In genomic region chr1:229410692-229411433, GRCh38 we compare ENCODE assay signal across 8 cellular contexts. TPM values are rescaled to one million over a fixed set of nuclear protein-coding genes. Genes with fewer than 3 reads are reported as not detected.
A peak's percentile ranks its signal among the peaks of the same experiment; 100 is the strongest.
DNase-seq lines count a peak whose midpoint lies in the region; ATAC-seq and TF ChIP-seq lines count a peak whose summit lies in the region.

No MANE protein-coding gene starts in this region.

- peaks cover 7% of the 10 kb centered on the region for H3F3A ChIP-seq in GM23338 (replicated peaks; ENCODE audit: low read depth)

- peaks cover 60% of the 10 kb centered on the region for H3K27me3 ChIP-seq in GM23338 (ENCODE audit: insufficient read depth)
- H3K27me3 ChIP-seq in iPS-20b (ENCODE audit: insufficient read depth, low read length) = peaks cover 65% of the 10 kb centered on the region

- H3K4me1 ChIP-seq in GM23338 (ENCODE audit: insufficient read depth) = peaks cover 52% of the 10 kb centered on the region
- peaks cover 20% of the 10 kb centered on the region for H3K4me1 ChIP-seq in iPS-20b (ENCODE audit: insufficient read depth, low read length)

- no peaks in the 10 kb centered on the region for H3K9me2 ChIP-seq in GM23338 (ENCODE audit: insufficient read depth)

- H3K9ac ChIP-seq in iPS-20b (ENCODE audit: low read depth, low read length) = no peak overlapping the region

- H3K36me3 Mint-ChIP-seq in GM23338 (ENCODE audit: low read depth) = no peaks in the 10 kb centered on the region

- H3K27ac ChIP-seq in 22Rv1 (peak overlapping the region; percentile 75), GM23338 (ENCODE audit: low read depth) (no peak overlapping the region), iPS-20b (ENCODE audit: low read length) (no peak overlapping the region)

- TF ChIP-seq CTCF in 22Rv1 (IDR thresholded peaks at IDR 0.05) (peak; percentile 11; the same call in 1 of the 2 replicates), GM23338 (conservative IDR thresholded peaks at IDR 0.05; ENCODE audit: low read depth in 2 of 2) (no peak)

- no peaks in the 10 kb centered on the region for H3K9me3 Mint-ChIP-seq in GM23338
- H3K9me3 Mint-ChIP-seq in stimulated activated naive CD8-positive, alpha-beta T cell treated with anti-CD3 and anti-CD28 coated beads, Interleukin-15, amount 100 ng/mL, for 72 hours = no peaks in the 10 kb centered on the region

- H3K4me3 ChIP-seq in GM23338 (peak overlapping the region; percentile 41; the same call in 1 of the 2 replicates), iPS-20b (ENCODE audit: low read length) (peak overlapping the region; percentile 21; the same call in 1 of the 2 replicates)

- peaks cover 41% of the 10 kb centered on the region for H3K4me1 Mint-ChIP-seq in GM23338
- H3K4me1 Mint-ChIP-seq in stimulated activated naive CD8-positive, alpha-beta T cell treated with anti-CD3 and anti-CD28 coated beads, Interleukin-15, amount 100 ng/mL, for 72 hours = peaks cover 38% of the 10 kb centered on the region

- H2AFZ ChIP-seq in GM23338 = no peak overlapping the region

- DNase-seq in GM23338 (ENCODE audit: low spot score) = peak; percentile 61
- DNase-seq in NCI-H345 treated with DMSO at 0.1 percent for 48 hours (lab: John Stamatoyannopoulos, UW; ENCODE audit: unreplicated experiment) = peak; percentile 71
- DNase-seq in amygdala (lab: John Stamatoyannopoulos, UW) = peak in 44 of 56 donors; percentile 12 to 84 (median 61)
- no peak for DNase-seq in stimulated activated naive CD8-positive, alpha-beta T cell treated with anti-CD3 and anti-CD28 coated beads, Interleukin-15, amount 100 ng/mL, for 72 hours

- no peaks in the 10 kb centered on the region for H3K79me2 ChIP-seq in GM23338 (replicated peaks; ENCODE audit: insufficient read depth)

- H3K27ac Mint-ChIP-seq in GM23338 = no peak overlapping the region
- H3K27ac Mint-ChIP-seq in stimulated activated naive CD8-positive, alpha-beta T cell treated with anti-CD3 and anti-CD28 coated beads, Interleukin-15, amount 100 ng/mL, for 72 hours = no peak overlapping the region

- peak overlapping the region; percentile 40; the same call in 2 of the 3 replicates for H3K4me3 Mint-ChIP-seq in GM23338
- H3K4me3 Mint-ChIP-seq in stimulated activated naive CD8-positive, alpha-beta T cell treated with anti-CD3 and anti-CD28 coated beads, Interleukin-15, amount 100 ng/mL, for 72 hours = no peak overlapping the region

- peak overlapping the region; percentile 73 for H3K4me2 ChIP-seq in GM23338

- no peaks in the 10 kb centered on the region for H3K9me3 ChIP-seq in iPS-20b (ENCODE audit: insufficient read depth, low read depth, low read length)

- 0 out of 2 replicates have a peak, but pooled peaks cover 4% of the 10 kb centered on the region for H4K20me1 ChIP-seq in GM23338 (replicated peaks; ENCODE audit: insufficient read depth)

- ATAC-seq in GM23338 (peak; percentile 21), GM21447 (IDR thresholded peaks at IDR 0.05; ENCODE audit: unreplicated experiment) (no peak), GM18909 (IDR thresholded peaks at IDR 0.05; ENCODE audit: poor library complexity, unreplicated experiment) (no peak)
- ATAC-seq in stimulated activated naive CD8-positive, alpha-beta T cell treated with anti-CD3 and anti-CD28 coated beads, Interleukin-15, amount 100 ng/mL, for 72 hours = peak; percentile 66

- peaks cover 68% of the 10 kb centered on the region for H3K27me3 Mint-ChIP-seq in GM23338 (ENCODE audit: insufficient read depth, low read depth, poor library complexity)
- H3K27me3 Mint-ChIP-seq in stimulated activated naive CD8-positive, alpha-beta T cell treated with anti-CD3 and anti-CD28 coated beads, Interleukin-15, amount 100 ng/mL, for 72 hours = peaks cover 52% of the 10 kb centered on the region

- H3K36me3 ChIP-seq in GM23338 (ENCODE audit: insufficient read depth) (no peaks in the 10 kb centered on the region), iPS-20b (ENCODE audit: insufficient read depth, low read depth, low read length) (no peaks in the 10 kb centered on the region)

TF ChIP-seq in GM23338, 12 proteins besides CTCF, POLR2A, EP300 and RAD21 (continues in another document):
- TF ChIP-seq ZNF331 (CRISPR knock-in tag; IDR thresholded peaks at IDR 0.05; ENCODE audit: low read depth) = no peak
- no peak for TF ChIP-seq ZNF114 (CRISPR knock-in tag; IDR thresholded peaks at IDR 0.05)
- TF ChIP-seq EZH2 (IDR thresholded peaks at IDR 0.05; ENCODE audit: low read depth, unreplicated experiment) = no peak
- TF ChIP-seq POLR2AphosphoS5 (IDR thresholded peaks at IDR 0.05; ENCODE audit: low read depth) = no peak
- no peak for TF ChIP-seq STAT1 (IDR thresholded peaks at IDR 0.05; ENCODE audit: unreplicated experiment)
- no peak for TF ChIP-seq NANOG (IDR thresholded peaks at IDR 0.05; ENCODE audit: borderline replicate concordance)
- TF ChIP-seq, protein P1, sequence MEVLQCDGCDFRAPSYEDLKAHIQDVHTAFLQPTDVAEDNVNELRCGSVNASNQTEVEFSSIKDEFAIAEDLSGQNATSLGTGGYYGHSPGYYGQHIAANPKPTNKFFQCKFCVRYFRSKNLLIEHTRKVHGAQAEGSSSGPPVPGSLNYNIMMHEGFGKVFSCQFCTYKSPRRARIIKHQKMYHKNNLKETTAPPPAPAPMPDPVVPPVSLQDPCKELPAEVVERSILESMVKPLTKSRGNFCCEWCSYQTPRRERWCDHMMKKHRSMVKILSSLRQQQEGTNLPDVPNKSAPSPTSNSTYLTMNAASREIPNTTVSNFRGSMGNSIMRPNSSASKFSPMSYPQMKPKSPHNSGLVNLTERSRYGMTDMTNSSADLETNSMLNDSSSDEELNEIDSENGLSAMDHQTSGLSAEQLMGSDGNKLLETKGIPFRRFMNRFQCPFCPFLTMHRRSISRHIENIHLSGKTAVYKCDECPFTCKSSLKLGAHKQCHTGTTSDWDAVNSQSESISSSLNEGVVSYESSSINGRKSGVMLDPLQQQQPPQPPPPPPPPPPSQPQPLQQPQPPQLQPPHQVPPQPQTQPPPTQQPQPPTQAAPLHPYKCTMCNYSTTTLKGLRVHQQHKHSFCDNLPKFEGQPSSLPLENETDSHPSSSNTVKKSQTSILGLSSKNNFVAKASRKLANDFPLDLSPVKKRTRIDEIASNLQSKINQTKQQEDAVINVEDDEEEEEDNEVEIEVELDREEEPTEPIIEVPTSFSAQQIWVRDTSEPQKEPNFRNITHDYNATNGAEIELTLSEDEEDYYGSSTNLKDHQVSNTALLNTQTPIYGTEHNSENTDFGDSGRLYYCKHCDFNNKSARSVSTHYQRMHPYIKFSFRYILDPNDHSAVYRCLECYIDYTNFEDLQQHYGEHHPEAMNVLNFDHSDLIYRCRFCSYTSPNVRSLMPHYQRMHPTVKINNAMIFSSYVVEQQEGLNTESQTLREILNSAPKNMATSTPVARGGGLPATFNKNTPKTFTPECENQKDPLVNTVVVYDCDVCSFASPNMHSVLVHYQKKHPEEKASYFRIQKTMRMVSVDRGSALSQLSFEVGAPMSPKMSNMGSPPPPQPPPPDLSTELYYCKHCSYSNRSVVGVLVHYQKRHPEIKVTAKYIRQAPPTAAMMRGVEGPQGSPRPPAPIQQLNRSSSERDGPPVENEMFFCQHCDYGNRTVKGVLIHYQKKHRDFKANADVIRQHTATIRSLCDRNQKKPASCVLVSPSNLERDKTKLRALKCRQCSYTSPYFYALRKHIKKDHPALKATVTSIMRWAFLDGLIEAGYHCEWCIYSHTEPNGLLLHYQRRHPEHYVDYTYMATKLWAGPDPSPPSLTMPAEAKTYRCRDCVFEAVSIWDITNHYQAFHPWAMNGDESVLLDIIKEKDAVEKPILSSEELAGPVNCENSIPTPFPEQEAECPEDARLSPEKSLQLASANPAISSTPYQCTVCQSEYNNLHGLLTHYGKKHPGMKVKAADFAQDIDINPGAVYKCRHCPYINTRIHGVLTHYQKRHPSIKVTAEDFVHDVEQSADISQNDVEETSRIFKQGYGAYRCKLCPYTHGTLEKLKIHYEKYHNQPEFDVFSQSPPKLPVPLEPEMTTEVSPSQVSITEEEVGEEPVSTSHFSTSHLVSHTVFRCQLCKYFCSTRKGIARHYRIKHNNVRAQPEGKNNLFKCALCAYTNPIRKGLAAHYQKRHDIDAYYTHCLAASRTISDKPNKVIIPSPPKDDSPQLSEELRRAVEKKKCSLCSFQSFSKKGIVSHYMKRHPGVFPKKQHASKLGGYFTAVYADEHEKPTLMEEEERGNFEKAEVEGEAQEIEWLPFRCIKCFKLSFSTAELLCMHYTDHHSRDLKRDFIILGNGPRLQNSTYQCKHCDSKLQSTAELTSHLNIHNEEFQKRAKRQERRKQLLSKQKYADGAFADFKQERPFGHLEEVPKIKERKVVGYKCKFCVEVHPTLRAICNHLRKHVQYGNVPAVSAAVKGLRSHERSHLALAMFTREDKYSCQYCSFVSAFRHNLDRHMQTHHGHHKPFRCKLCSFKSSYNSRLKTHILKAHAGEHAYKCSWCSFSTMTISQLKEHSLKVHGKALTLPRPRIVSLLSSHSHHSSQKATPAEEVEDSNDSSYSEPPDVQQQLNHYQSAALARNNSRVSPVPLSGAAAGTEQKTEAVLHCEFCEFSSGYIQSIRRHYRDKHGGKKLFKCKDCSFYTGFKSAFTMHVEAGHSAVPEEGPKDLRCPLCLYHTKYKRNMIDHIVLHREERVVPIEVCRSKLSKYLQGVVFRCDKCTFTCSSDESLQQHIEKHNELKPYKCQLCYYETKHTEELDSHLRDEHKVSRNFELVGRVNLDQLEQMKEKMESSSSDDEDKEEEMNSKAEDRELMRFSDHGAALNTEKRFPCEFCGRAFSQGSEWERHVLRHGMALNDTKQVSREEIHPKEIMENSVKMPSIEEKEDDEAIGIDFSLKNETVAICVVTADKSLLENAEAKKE (CRISPR knock-in tag; IDR thresholded peaks at IDR 0.05) = no peak
- TF ChIP-seq CREB1 (CRISPR knock-in tag; IDR thresholded peaks at IDR 0.05; ENCODE audit: low read depth) = no peak
- TF ChIP-seq EZH2phosphoT487 (IDR thresholded peaks at IDR 0.05; ENCODE audit: unreplicated experiment) = no peak

RNA-seq across cellular contexts. Expression of gene ACTA1, which starts 23.0 kb away (rescaled TPM):
- 7.1 and 8.8 TPM in 2 replicates for total RNA-seq in GM23338 (2014; rRNA removed; shearing (Covaris generic))
- 13.0 and 16.3 TPM in 2 replicates for polyA plus RNA-seq in GM23338 (2016; fragmentation: Nextera tagmentation; extraction: Ambion mirVana)

Comparison
In these comparisons a context has a peak if more than half of its experiments do, and no peak if none do; other contexts are left out.
1. ATAC-seq: peak in GM23338 (single experiment) and stimulated activated naive CD8-positive, alpha-beta T cell treated with anti-CD3 and anti-CD28 coated beads, Interleukin-15, amount 100 ng/mL, for 72 hours (single experiment); none in GM21447 (single experiment) and GM18909 (single experiment).
2. DNase-seq: peak in GM23338 (single experiment), NCI-H345 treated with DMSO at 0.1 percent for 48 hours (single experiment) and amygdala (44 of 56); none in stimulated activated naive CD8-positive, alpha-beta T cell treated with anti-CD3 and anti-CD28 coated beads, Interleukin-15, amount 100 ng/mL, for 72 hours (0 of 2).